In the genomic region with DNA sequence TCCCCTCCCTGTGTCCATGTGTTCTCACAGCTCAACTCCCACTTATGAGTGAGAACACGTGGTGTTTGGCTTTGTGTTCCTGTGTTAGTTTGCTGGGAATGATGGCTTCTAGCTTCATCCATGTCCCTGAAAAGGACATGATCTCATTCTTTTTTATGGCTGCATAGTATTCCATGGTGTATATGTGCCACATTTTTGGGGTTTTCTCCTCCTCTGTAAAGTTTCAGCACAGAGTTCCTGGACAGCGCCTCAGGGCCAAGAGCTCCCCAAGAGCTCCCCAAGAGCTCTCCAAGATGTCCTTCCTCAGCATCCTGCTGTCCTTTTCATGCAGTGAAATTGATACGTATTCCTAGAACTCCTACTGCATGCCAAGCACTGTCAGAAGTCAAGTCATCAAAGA, we compare ENCODE assay signal across 31 cellular contexts.
"Had no signal": no experiment of that assay in that cellular context is flagged by ENCODE, and none has a peak within 500 bp of the region (broad histone marks: within the 10 kb centered on the region; RNA-seq: fewer than 3 reads in every experiment).

No MANE protein-coding gene starts in this region.

- H3K9me3 ChIP-seq: ascending aorta, body of pancreas, breast epithelium, MG63 had no signal

- H3K4me2 ChIP-seq: PC-9 had no signal

- H3K4me3 ChIP-seq: ascending aorta, body of pancreas, breast epithelium, MG63, PC-9 had no signal

- H3K4me3 Mint-ChIP-seq: activated CD4-positive, alpha-beta T cell treated with anti-CD3 and anti-CD28 coated beads, Interleukin-2, amount 10 ng/mL, durations not matched to agents 24 days and 14 days; activated CD8-positive, alpha-beta T cell treated with anti-CD3 and anti-CD28 coated beads for 36 hours; activated naive CD4-positive, alpha-beta T cell treated with anti-CD3 and anti-CD28 coated beads, Interleukin-2, amount 50 U/mL, for 24 hours; activated naive CD8-positive, alpha-beta T cell treated with anti-CD3 and anti-CD28 coated beads, Interleukin-2, amount 10 ng/mL, durations not matched to agents 7 days and 5 days; activated T-cell treated with anti-CD3 and anti-CD28 coated beads, Interleukin-2, amount 50 U/mL, for 24 hours had no signal

- H3K27me3 Mint-ChIP-seq: activated CD4-positive, alpha-beta T cell treated with anti-CD3 and anti-CD28 coated beads, Interleukin-2, amount 10 ng/mL, durations not matched to agents 24 days and 14 days; activated CD8-positive, alpha-beta T cell treated with anti-CD3 and anti-CD28 coated beads for 36 hours; activated naive CD4-positive, alpha-beta T cell treated with anti-CD3 and anti-CD28 coated beads, Interleukin-2, amount 50 U/mL, for 24 hours; activated naive CD8-positive, alpha-beta T cell treated with anti-CD3 and anti-CD28 coated beads, Interleukin-2, amount 10 ng/mL, durations not matched to agents 7 days and 5 days; activated T-cell treated with anti-CD3 and anti-CD28 coated beads, Interleukin-2, amount 50 U/mL, for 24 hours had no signal

- ATAC-seq: activated CD8-positive, alpha-beta T cell treated with anti-CD3 and anti-CD28 coated beads for 36 hours; body of pancreas; Right ventricle myocardium inferior had no signal

- H3K4me1 Mint-ChIP-seq: activated CD4-positive, alpha-beta T cell treated with anti-CD3 and anti-CD28 coated beads, Interleukin-2, amount 10 ng/mL, durations not matched to agents 24 days and 14 days; activated naive CD4-positive, alpha-beta T cell treated with anti-CD3 and anti-CD28 coated beads, Interleukin-2, amount 50 U/mL, for 24 hours; activated naive CD8-positive, alpha-beta T cell treated with anti-CD3 and anti-CD28 coated beads, Interleukin-2, amount 10 ng/mL, durations not matched to agents 7 days and 5 days had no signal

- DNase-seq: activated CD4-positive, alpha-beta T cell treated with anti-CD3 and anti-CD28 coated beads, Interleukin-2, amount 10 ng/mL, durations not matched to agents 24 days and 14 days; activated CD4-positive, alpha-beta T cell treated with anti-CD3 and anti-CD28 coated beads, Interleukin-2, amount 50 U/mL, for 4 hours; activated CD8-positive, alpha-beta T cell treated with anti-CD3 and anti-CD28 coated beads for 36 hours; activated gamma-delta T cell; activated naive CD4-positive, alpha-beta T cell treated with Interleukin-2 at 50 U/mL for 16 hours; activated naive CD8-positive, alpha-beta T cell treated with anti-CD3 and anti-CD28 coated beads, Interleukin-2, amount 10 ng/mL, durations not matched to agents 7 days and 5 days; activated T-cell treated with anti-CD3 and anti-CD28 coated beads, Interleukin-2, amount 50 U/mL, for 24 hours; amygdala; body of pancreas; Karpas-422; MG63; NCI-H1048; NCI-H1105 treated with DMSO at 0.1 percent for 48 hours; NCI-H1436; NCI-H1694; NCI-H1930; NCI-H2081 treated with DMSO at 0.1 percent for 48 hours; NCI-H226; NCI-H510A; NCI-H526; NCI-H748 treated with DMSO at 0.1 percent for 48 hours; NK-92 treated with Interleukin-12 subunit alpha and Interleukin-12 subunit beta, amount 100 ng/mL, for 24 hours; PC-9; SIG-M5; T1000 had no signal

- H3K27me3 ChIP-seq: ascending aorta, body of pancreas, breast epithelium, MG63 had no signal

- H3K36me3 ChIP-seq: breast epithelium, MG63 had no signal

- H3K27ac Mint-ChIP-seq: activated CD4-positive, alpha-beta T cell treated with anti-CD3 and anti-CD28 coated beads, Interleukin-2, amount 10 ng/mL, durations not matched to agents 24 days and 14 days; activated CD8-positive, alpha-beta T cell treated with anti-CD3 and anti-CD28 coated beads for 36 hours; activated naive CD4-positive, alpha-beta T cell treated with anti-CD3 and anti-CD28 coated beads, Interleukin-2, amount 50 U/mL, for 24 hours; activated naive CD8-positive, alpha-beta T cell treated with anti-CD3 and anti-CD28 coated beads, Interleukin-2, amount 10 ng/mL, durations not matched to agents 7 days and 5 days; activated T-cell treated with anti-CD3 and anti-CD28 coated beads, Interleukin-2, amount 50 U/mL, for 24 hours; activated T-helper 2 cell treated with anti-CD3 and anti-CD28 coated beads, Interferon-gamma antibody, Interleukin-2, Interleukin-4, amounts not matched to agents 10 μg/mL and 5 μg/mL and 100 μg/mL, durations not matched to agents 14 hours and 24 hours and 36 hours had no signal

- H3K36me3 Mint-ChIP-seq: activated naive CD8-positive, alpha-beta T cell treated with anti-CD3 and anti-CD28 coated beads, Interleukin-2, amount 10 ng/mL, durations not matched to agents 7 days and 5 days had no signal

- H2AFZ ChIP-seq: PC-9 had no signal

- H3K27ac ChIP-seq: ascending aorta, body of pancreas, breast epithelium, PC-9, RWPE1 had no signal

- H3K4me1 ChIP-seq: ascending aorta, body of pancreas, breast epithelium had no signal

- H3K9me3 Mint-ChIP-seq: activated CD4-positive, alpha-beta T cell treated with anti-CD3 and anti-CD28 coated beads, Interleukin-2, amount 10 ng/mL, durations not matched to agents 24 days and 14 days; activated CD8-positive, alpha-beta T cell treated with anti-CD3 and anti-CD28 coated beads for 36 hours; activated naive CD4-positive, alpha-beta T cell treated with anti-CD3 and anti-CD28 coated beads, Interleukin-2, amount 50 U/mL, for 24 hours; activated naive CD8-positive, alpha-beta T cell treated with anti-CD3 and anti-CD28 coated beads, Interleukin-2, amount 10 ng/mL, durations not matched to agents 7 days and 5 days; activated T-cell treated with anti-CD3 and anti-CD28 coated beads, Interleukin-2, amount 50 U/mL, for 24 hours; activated T-helper 2 cell treated with anti-CD3 and anti-CD28 coated beads, Interferon-gamma antibody, Interleukin-2, Interleukin-4, amounts not matched to agents 10 μg/mL and 5 μg/mL and 100 μg/mL, durations not matched to agents 14 hours and 24 hours and 36 hours had no signal
